9 cellular contexts compared by ENCODE assay signal in the genomic region with DNA sequence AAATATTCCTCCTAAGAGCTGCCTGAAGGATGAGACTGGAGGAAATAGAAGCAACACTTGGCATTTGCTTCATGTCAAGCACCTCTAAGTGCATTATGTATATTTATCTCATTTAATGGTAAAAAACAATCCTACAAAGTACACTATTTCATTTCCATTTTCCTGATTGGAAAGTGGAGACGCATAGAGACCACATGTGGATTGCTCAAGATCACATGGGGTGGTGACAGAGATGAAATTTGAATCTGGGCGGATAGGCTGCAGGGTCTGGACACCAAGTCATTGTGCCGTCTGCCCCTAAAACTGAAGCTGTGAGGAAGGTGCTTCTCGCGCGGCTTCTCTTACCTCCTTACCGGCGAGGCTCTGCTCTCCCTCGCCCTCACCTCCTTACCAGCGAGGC. TPM values are rescaled to one million over a fixed set of nuclear protein-coding genes. Genes with fewer than 3 reads are reported as not detected.
"Had no signal": no experiment of that assay in that cellular context is flagged by ENCODE, and none has a peak within 500 bp of the region (broad histone marks: within the 10 kb centered on the region; RNA-seq: fewer than 3 reads in every experiment).

No MANE protein-coding gene starts in this region.

- FAIRE-seq: G401.6, GM12878, GM12891, GM12892, GM18507, GM19239 had no signal

- H3K4me3 ChIP-seq: GM12878 had no signal

- DNase-seq: GDM1, GF-D8 had no signal

- ATAC-seq: GM12878 had no signal

RNA-seq across cellular contexts. Expression of a gene that starts 30.3 kb away (rescaled TPM):
- total RNA-seq: G401, GM12878 had no signal
- polyA plus RNA-seq: GM12878 had no signal
